13 cellular contexts compared by ENCODE assay signal in the genomic region with DNA sequence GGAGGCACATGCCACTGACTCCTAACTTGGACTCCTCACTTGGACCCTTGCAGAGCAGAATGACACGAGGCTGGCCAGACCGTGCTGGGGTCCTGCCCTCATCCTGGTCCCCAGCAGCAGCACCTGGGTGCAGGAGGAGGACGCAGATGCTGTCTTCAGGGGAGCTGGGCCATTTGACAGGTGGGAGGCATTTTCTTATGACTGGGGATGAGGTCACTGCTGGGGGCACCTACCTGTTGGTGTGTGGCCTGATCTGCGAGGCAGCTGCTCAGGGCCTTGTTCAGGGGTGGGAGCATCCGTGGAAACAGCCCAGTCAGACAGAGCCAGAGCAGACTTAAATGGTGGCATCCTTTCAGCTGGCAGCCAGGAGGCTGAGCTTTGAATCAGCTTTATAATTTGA. TPM values are rescaled to one million over a fixed set of nuclear protein-coding genes. Genes with fewer than 3 reads are reported as not detected.
DNase-seq lines count a peak whose midpoint lies in the region; ATAC-seq and TF ChIP-seq lines count a peak whose summit lies in the region.
"Had no signal": no experiment of that assay in that cellular context is flagged by ENCODE, and none has a peak within 500 bp of the region (broad histone marks: within the 10 kb centered on the region; RNA-seq: fewer than 3 reads in every experiment).

No MANE protein-coding gene starts in this region.

- DNase-seq in left ventricle myocardium inferior (no peak), left ventricle myocardium superior (no peak), NCI-H69 (lab: John Stamatoyannopoulos, UW) (peak; percentile 37), coronary artery (ENCODE audit: low spot score) (no peak), tibial artery (peak in 1 of 2 donors; percentile 35), NCI-H345 (lab: John Stamatoyannopoulos, UW) (no peak)
- DNase-seq: C1 segment of cervical spinal cord; Calu3; CD4-positive, alpha-beta T cell; DMS 273 treated with DMSO at 0.1 percent for 48 hours; GM23248; H7 had no signal

- H3K4me1 ChIP-seq in left ventricle myocardium inferior (peaks cover 80% of the 10 kb centered on the region), tibial artery (peaks cover 0 to 79% (median 47%) of the 10 kb centered on the region in 4 donors)

- intact Hi-C loops in left ventricle myocardium inferior (cut with micrococcal nuclease), result no loop called here
- intact Hi-C loops in left ventricle myocardium superior (cut with micrococcal nuclease), result no loop called here
- intact Hi-C loops in tibial artery (cut with DNase I; ENCODE audit: low total_unique reads), result no loop called here

- ATAC-seq in left ventricle myocardium superior (no peak), HG02981 (IDR thresholded peaks at IDR 0.05; ENCODE audit: unreplicated experiment) (no peak)

- no peaks in the 10 kb centered on the region for H3K27me3 ChIP-seq in left ventricle myocardium inferior (ENCODE audit: low read depth)
- no peaks in the 10 kb centered on the region for H3K27me3 ChIP-seq in tibial artery

- H3K9me3 ChIP-seq in left ventricle myocardium inferior (replicated peaks), result no peaks in the 10 kb centered on the region
- H3K9me3 ChIP-seq in tibial artery, result no peaks in the 10 kb centered on the region

- peaks cover 3% of the 10 kb centered on the region for H3K36me3 ChIP-seq in left ventricle myocardium inferior
- peaks cover 0 to under 1% (median 0%) of the 10 kb centered on the region in 3 donors for H3K36me3 ChIP-seq in tibial artery

- no peak for TF ChIP-seq CTCF in left ventricle myocardium inferior (IDR thresholded peaks at IDR 0.05; ENCODE audit: borderline replicate concordance)
- TF ChIP-seq CTCF in coronary artery (IDR thresholded peaks at IDR 0.05), result no peak
- TF ChIP-seq CTCF in tibial artery (IDR thresholded peaks at IDR 0.05), result no peak

- no peak overlapping the region for H3K4me3 ChIP-seq in left ventricle myocardium inferior
- H3K4me3 ChIP-seq in coronary artery, result no peak overlapping the region
- H3K4me3 ChIP-seq in tibial artery, result no peak overlapping the region
- H3K4me3 ChIP-seq: GM23248 had no signal

- H3K27ac ChIP-seq in left ventricle myocardium inferior (replicated peaks), result peak overlapping the region; percentile 88
- H3K27ac ChIP-seq in coronary artery, result peak overlapping the region; percentile 73 to 89
- peak overlapping the region; percentile 66 to 74 for H3K27ac ChIP-seq in tibial artery
- H3K27ac ChIP-seq: GM23248 had no signal

RNA-seq across cellular contexts. Expression of a gene that starts 57.3 kb away (rescaled TPM):
- 137 TPM for total RNA-seq in left ventricle myocardium inferior
- 201 TPM for total RNA-seq in left ventricle myocardium superior
- total RNA-seq: Calu3 had no signal
